9 cellular contexts compared by ENCODE assay signal in genomic region chr9:18989097-18989496, GRCh38. TPM values are rescaled to one million over a fixed set of nuclear protein-coding genes. Genes with fewer than 3 reads are reported as not detected.
"Had no signal": no experiment of that assay in that cellular context is flagged by ENCODE, and none has a peak within 500 bp of the region (broad histone marks: within the 10 kb centered on the region; RNA-seq: fewer than 3 reads in every experiment).

No MANE protein-coding gene starts in this region.

- H3K4me1 ChIP-seq: HAP-1 had no signal

- H3K36me3 ChIP-seq: HAP-1 had no signal

- H3K27ac ChIP-seq: GM23248 had no signal

- H3K9ac ChIP-seq: GM23248 had no signal

- DNase-seq: GM23248, GOT3, H7, H9, HCEC 1CT, HFFc6 had no signal

- ATAC-seq: GM23338, HCT116 had no signal

- H2AFZ ChIP-seq: GM23248 had no signal

- H3K4me2 ChIP-seq: GM23338 had no signal

- H3K4me3 ChIP-seq: GM23248, GM23338, HAP-1 had no signal

RNA-seq across cellular contexts. Expression of gene SAXO1, which starts 43.9 kb away (rescaled TPM):
- total RNA-seq: GM23248, GM23338, HFFc6 had no signal
